ENCODE assay signal across 1 cellular context in the genomic region with DNA sequence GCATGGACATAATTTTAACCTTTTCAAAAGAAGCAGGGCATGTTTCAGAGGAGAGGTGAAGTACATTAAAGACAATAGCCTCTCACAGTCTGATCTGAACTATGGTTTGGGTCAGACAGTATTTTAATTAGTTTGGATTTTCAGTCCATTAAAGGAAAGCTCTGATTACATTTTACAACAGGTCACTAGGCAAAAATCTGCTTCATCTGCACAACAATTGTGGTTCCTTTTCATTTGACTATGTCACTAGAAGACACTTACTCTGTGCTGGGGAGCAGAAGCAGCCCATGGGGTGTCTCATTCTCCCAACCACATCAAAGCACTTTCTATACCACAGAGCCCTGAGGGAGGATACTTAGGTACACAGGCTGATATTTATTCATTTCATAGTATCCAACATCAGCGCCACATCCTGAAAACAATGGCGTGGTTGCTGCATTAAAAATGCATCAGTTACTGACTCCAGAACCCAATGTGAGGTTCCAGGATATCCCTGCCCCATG.
TF ChIP-seq lines count a peak whose summit lies in the region.

No MANE protein-coding gene starts in this region.

TF ChIP-seq in HepG2, 621 proteins besides CTCF, POLR2A, EP300 and RAD21:
- no peak for TF ChIP-seq PHB2 (IDR thresholded peaks at IDR 0.05; ENCODE audit: partially characterized antibody)
- TF ChIP-seq, protein P1, sequence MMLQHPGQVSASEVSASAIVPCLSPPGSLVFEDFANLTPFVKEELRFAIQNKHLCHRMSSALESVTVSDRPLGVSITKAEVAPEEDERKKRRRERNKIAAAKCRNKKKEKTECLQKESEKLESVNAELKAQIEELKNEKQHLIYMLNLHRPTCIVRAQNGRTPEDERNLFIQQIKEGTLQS (CRISPR knock-in tag; IDR thresholded peaks at IDR 0.05): no peak
